Comparison of ENCODE assay signal across 8 cellular contexts in the genomic region with DNA sequence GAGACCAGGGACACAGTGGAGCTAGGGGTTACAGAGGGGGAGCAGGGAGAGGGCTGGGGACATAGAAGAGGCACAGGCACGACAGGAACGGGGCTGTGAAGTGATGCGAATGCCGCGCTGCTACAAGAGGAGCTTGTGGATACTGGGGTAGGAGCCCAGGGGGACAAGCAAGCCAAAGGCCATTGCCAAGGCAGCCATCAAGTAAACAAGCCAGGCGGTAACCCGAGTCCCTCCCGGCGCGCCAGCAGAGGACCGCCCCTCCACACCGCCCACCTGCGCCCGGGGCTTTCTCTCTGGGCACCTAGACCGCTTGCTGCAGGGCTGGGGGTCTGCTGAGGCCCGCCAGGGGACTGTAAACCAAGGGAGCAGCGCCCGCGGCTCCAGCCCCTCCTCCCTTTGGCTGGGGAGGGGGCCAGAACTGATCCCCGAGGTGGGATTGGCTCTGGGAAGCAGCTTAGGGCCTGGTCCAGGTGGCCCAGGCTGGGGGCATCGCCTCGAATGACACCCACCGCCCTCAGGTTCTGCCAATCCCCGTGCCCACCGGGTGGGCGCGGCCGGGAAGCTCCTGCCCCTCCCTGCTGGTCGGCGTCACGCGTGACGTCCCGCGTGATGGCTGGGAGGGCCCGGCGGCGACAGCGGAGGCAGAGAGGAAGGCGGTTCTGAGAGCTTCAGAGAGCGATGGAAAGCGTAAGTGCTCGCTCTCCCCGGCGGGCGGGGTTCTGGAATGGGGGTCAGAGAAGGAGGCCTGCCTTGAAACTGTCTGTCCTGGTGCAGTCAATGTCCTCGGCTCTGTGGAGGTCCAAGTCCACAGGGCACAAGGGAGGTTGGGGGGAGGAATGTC. TPM values are rescaled to one million over a fixed set of nuclear protein-coding genes. Genes with fewer than 3 reads are reported as not detected.
A peak's percentile ranks its signal among the peaks of the same experiment; 100 is the strongest.
DNase-seq lines count a peak whose midpoint lies in the region; ATAC-seq and TF ChIP-seq lines count a peak whose summit lies in the region.

No MANE protein-coding gene starts in this region.

- TF ChIP-seq EP300 in upper lobe of left lung (IDR thresholded peaks at IDR 0.05), result no peak

- H3K36me3 ChIP-seq in right atrium auricular region (peaks cover 25% of the 10 kb centered on the region), prostate gland (peaks cover 0 to 4% of the 10 kb centered on the region in 2 donors), upper lobe of left lung (peaks cover 6 to 26% (median 24%) of the 10 kb centered on the region in 4 donors)

- intact Hi-C loops in prostate gland (cut with DNase I), result loop anchor here (5.0 kb wide), 1 partner anchor 35 kb away; no protein-coding TSS in a partner anchor

- peak overlapping the region; percentile 51; the same call in 1 of the 2 replicates for H3K4me3 ChIP-seq in GM08714 (ENCODE audit: low read length)
- H3K4me3 ChIP-seq in right atrium auricular region, result peak overlapping the region; percentile 77 to 89
- peak overlapping the region; percentile 70 to 75 for H3K4me3 ChIP-seq in prostate gland
- peak overlapping the region; percentile 56 to 87 (median 80) for H3K4me3 ChIP-seq in upper lobe of left lung

- H3K27me3 ChIP-seq in right atrium auricular region, result no peaks in the 10 kb centered on the region
- H3K27me3 ChIP-seq in prostate gland (replicated peaks; ENCODE audit: insufficient read depth), result no peaks in the 10 kb centered on the region
- H3K27me3 ChIP-seq in upper lobe of left lung, result no peaks in the 10 kb centered on the region

- under 1% methylated on average over 47 of the region's 47 CpGs for WGBS in prostate gland
- WGBS in upper lobe of left lung, 2 donors, result 0 to 2% methylated on average over 9 to 27 of the region's 47 CpGs

- H3K4me1 ChIP-seq in right atrium auricular region (peaks cover 0 to 20% of the 10 kb centered on the region in 2 donors), prostate gland (replicated peaks) (peaks cover 16% of the 10 kb centered on the region), upper lobe of left lung (peaks cover 14 to 24% (median 21%) of the 10 kb centered on the region in 4 donors)

- peak overlapping the region; percentile 98 for H3K27ac ChIP-seq in angular gyrus (ENCODE audit: low read depth, low read length)
- peak overlapping the region; percentile 99 to 100 for H3K27ac ChIP-seq in right atrium auricular region
- H3K27ac ChIP-seq in prostate gland, result peak overlapping the region; percentile 97
- H3K27ac ChIP-seq in upper lobe of left lung, result peak overlapping the region; percentile 93 to 99 (median 96)

- H3K9me3 ChIP-seq in right atrium auricular region (no peaks in the 10 kb centered on the region), prostate gland (no peaks in the 10 kb centered on the region), upper lobe of left lung (no peaks in the 10 kb centered on the region)

- DNase-seq in KG1 (lab: John Stamatoyannopoulos, UW) (peak; percentile 53), T-helper 2 cell (peak; percentile 57 to 84 (median 72)), right atrium auricular region (ENCODE audit: low spot score) (peak; percentile 87), prostate gland (ENCODE audit: low spot score) (peak; percentile 66), upper lobe of left lung (peak; percentile 83 to 97)

- ATAC-seq in upper lobe of left lung (ENCODE audit: low FRiP score in 2 of 2) (peak; percentile 79 to 87), HG03342 (IDR thresholded peaks at IDR 0.05; ENCODE audit: unreplicated experiment) (no peak)

- TF ChIP-seq CTCF in right atrium auricular region (IDR thresholded peaks at IDR 0.05) (peak in 1 of 2 donors; percentile 14), prostate gland (IDR thresholded peaks at IDR 0.05) (no peak), upper lobe of left lung (IDR thresholded peaks at IDR 0.05) (no peak)

- TF ChIP-seq POLR2A in prostate gland (IDR thresholded peaks at IDR 0.05), result peak; percentile 81
- peak in 2 of 4 donors; percentile 54 to 79 for TF ChIP-seq POLR2A in upper lobe of left lung (IDR thresholded peaks at IDR 0.05)

RNA-seq across cellular contexts. Expression of gene SFXN3, which starts 1.0 kb away (rescaled TPM):
- 10 to 100 TPM; 16.4 to 42.9 TPM for total RNA-seq in right atrium auricular region
- total RNA-seq in prostate gland, result 10 to 100 TPM; 20.7 to 65.4 TPM
- 100 to 1,000 TPM in 3 of 6 donors, 10 to 100 TPM in 3; 59.6 to 360 (median 100) TPM for total RNA-seq in upper lobe of left lung

RNA-seq across cellular contexts. Expression of gene PDZD7, which starts 1.1 kb away (rescaled TPM):
- 1 to 10 TPM in 1 of 2 donors, under 1 TPM in 1; 0.59 to 1.3 TPM for total RNA-seq in right atrium auricular region
- total RNA-seq in prostate gland, result 1 to 10 TPM in 1 of 2 donors, under 1 TPM in 1; 0.82 to 1.5 TPM
- total RNA-seq in upper lobe of left lung, result 1 to 10 TPM in 5 of 6 donors, under 1 TPM in 1; 0.39 to 2.4 (median 1.7) TPM

RNA-seq across cellular contexts. Expression of gene KAZALD1, which starts 29.8 kb away (rescaled TPM):
- total RNA-seq in right atrium auricular region, result 1 to 10 TPM; 7.0 to 7.5 TPM
- total RNA-seq in prostate gland, result 10 to 100 TPM in 1 of 2 donors, 1 to 10 TPM in 1; 9.8 to 24.4 TPM
- 10 to 100 TPM in 3 of 6 donors, 1 to 10 TPM in 3; 3.8 to 11.9 (median 9.8) TPM for total RNA-seq in upper lobe of left lung

RNA-seq across cellular contexts. Expression of gene LZTS2, which starts 32.4 kb away (rescaled TPM):
- total RNA-seq in right atrium auricular region (10 to 100 TPM; 40.0 to 71.0 TPM), prostate gland (100 to 1,000 TPM; 108 to 189 TPM), upper lobe of left lung (100 to 1,000 TPM in 2 of 6 donors, 10 to 100 TPM in 4; 42.5 to 105 (median 60.1) TPM)

RNA-seq across cellular contexts. Expression of gene TWNK, which starts 44.7 kb away (rescaled TPM):
- total RNA-seq in right atrium auricular region, result 1 to 10 TPM; 5.5 to 7.1 TPM
- total RNA-seq in prostate gland, result 10 to 100 TPM in 1 of 2 donors, 1 to 10 TPM in 1; 9.7 to 17.3 TPM
- total RNA-seq in upper lobe of left lung, result 1 to 10 TPM; 2.6 to 9.1 (median 5.8) TPM
